In the genomic region with DNA sequence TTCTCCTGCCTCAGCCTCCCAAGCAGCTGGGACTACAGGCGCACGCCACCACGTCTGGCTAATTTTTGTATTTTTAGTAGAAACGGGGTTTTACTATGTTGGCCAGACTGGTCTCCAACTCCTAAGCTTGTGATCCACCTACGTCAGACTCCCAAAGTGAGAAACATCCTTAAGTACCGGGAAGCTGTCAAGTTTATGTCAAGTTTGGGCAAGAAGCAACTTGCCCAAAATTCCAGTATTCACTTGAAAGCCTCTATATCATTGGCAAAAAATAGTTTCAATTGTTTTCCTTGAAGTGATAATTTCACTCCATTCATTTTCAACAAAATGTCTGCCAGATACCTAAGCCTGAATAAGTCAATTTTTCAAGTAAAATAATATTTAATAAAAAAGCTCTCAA, we compare ENCODE assay signal across 5 cellular contexts.
"Had no signal": no experiment of that assay in that cellular context is flagged by ENCODE, and none has a peak within 500 bp of the region (broad histone marks: within the 10 kb centered on the region; RNA-seq: fewer than 3 reads in every experiment).

No MANE protein-coding gene starts in this region.

- DNase-seq: H9, HCEC 1CT, IMR-90 had no signal

- H3K27ac Mint-ChIP-seq: GM23338, H9 had no signal

- H3K9me3 Mint-ChIP-seq: GM23338, H9 had no signal

- H3K4me3 ChIP-seq: GM23338, K562 had no signal

- H3K4me3 Mint-ChIP-seq: GM23338, H9 had no signal
